ENCODE assay signal across 29 cellular contexts in the genomic region with DNA sequence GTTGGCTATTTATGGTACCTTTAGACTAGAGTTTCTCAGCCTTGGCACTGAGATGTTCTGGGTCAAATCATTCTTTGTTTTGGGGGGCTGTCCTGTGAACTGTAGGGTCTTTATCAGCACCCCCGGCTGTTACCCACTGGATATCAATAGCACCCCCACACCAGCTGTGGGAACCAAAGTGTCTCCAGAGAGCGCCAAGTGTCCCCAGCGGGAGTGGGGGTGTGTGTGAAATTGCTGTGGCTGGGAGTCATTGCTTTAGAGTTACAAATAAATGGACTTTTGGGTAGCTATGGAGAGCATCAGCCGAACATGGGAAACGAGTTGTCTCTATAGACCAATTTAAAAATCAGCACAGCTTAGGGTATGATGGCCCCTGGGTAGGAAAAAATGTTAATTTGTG.
A peak's percentile ranks its signal among the peaks of the same experiment; 100 is the strongest.
DNase-seq lines count a peak whose midpoint lies in the region; TF ChIP-seq lines count a peak whose summit lies in the region.
"Had no signal": no experiment of that assay in that cellular context is flagged by ENCODE, and none has a peak within 500 bp of the region (broad histone marks: within the 10 kb centered on the region; RNA-seq: fewer than 3 reads in every experiment).

No MANE protein-coding gene starts in this region.

- H4K5ac ChIP-seq in H9 (ENCODE audit: insufficient read length, low read depth, low read length) = no peak overlapping the region

- H3K79me2 ChIP-seq in H9 (ENCODE audit: insufficient read depth, low read length) = no peaks in the 10 kb centered on the region

- TF ChIP-seq CTCF in H9 (conservative IDR thresholded peaks at IDR 0.05) = no peak

- no peaks in the 10 kb centered on the region for H3K27me3 Mint-ChIP-seq in H9 (ENCODE audit: low read depth)
- H3K27me3 Mint-ChIP-seq: B cell; CD4-positive, alpha-beta memory T cell; CD4-positive, alpha-beta T cell; CD4-positive, CD25-positive, alpha-beta regulatory T cell; CD8-positive, alpha-beta memory T cell had no signal

- no peaks in the 10 kb centered on the region for H3K9me3 Mint-ChIP-seq in H9
- H3K9me3 Mint-ChIP-seq: CD4-positive, alpha-beta memory T cell; CD4-positive, alpha-beta T cell; CD4-positive, CD25-positive, alpha-beta regulatory T cell; CD8-positive, alpha-beta memory T cell; CD8-positive, alpha-beta T cell had no signal

- H3K9ac ChIP-seq in H9 (ENCODE audit: extremely low read depth, insufficient read length, low read length) = no peak overlapping the region
- H3K9ac ChIP-seq: BLaER1; BLaER1 treated with 17β-estradiol and CSF1 and Interleukin-3, amounts not matched to agents 10 nM and 100 nM had no signal

- no peak overlapping the region for H3K56ac ChIP-seq in H9 (ENCODE audit: insufficient read length, low read depth, low read length)

- H3K23me2 ChIP-seq in H9 (ENCODE audit: insufficient read length, low read depth, low read length, poor library complexity, severe bottlenecking) = no peaks in the 10 kb centered on the region

- H3K4me3 Mint-ChIP-seq in H9 = no peak overlapping the region
- H3K4me3 Mint-ChIP-seq: B cell; CD14-positive monocyte; CD4-positive, alpha-beta memory T cell; CD4-positive, alpha-beta T cell; CD4-positive, CD25-positive, alpha-beta regulatory T cell; CD8-positive, alpha-beta memory T cell; CD8-positive, alpha-beta T cell had no signal

- H3K36me3 Mint-ChIP-seq in H9 (ENCODE audit: insufficient read depth in 1 of 3, low read depth in 3 of 3) = no peaks in the 10 kb centered on the region

- H3K4me1 ChIP-seq in H9 (ENCODE audit: insufficient read depth, low read length) = no peaks in the 10 kb centered on the region
- H3K4me1 ChIP-seq: A549; BE2C; BLaER1; BLaER1 treated with 17β-estradiol and CSF1 and Interleukin-3, amounts not matched to agents 10 nM and 100 nM; Caco-2 had no signal

- no peak overlapping the region for H3K23ac ChIP-seq in H9 (ENCODE audit: insufficient read length, low read depth, low read length)

- H3K4me2 ChIP-seq in H9 (ENCODE audit: insufficient read depth, insufficient read length, low read length) = no peak overlapping the region
- H3K4me2 ChIP-seq: A549; BLaER1; BLaER1 treated with 17β-estradiol and CSF1 and Interleukin-3, amounts not matched to agents 10 nM and 100 nM had no signal

- no peak overlapping the region for H3K4ac ChIP-seq in H9 (ENCODE audit: low read depth, low read length)

- no peak overlapping the region for H2BK5ac ChIP-seq in H9 (ENCODE audit: insufficient read length, low read length)

- H2BK15ac ChIP-seq in H9 (ENCODE audit: low read depth, low read length) = no peak overlapping the region

- no peak overlapping the region for H2BK120ac ChIP-seq in H9 (ENCODE audit: low read depth, low read length, poor library complexity, severe bottlenecking)

- DNase-seq in H9 (no peak), DMS153 treated with DMSO at 0.1 percent for 48 hours (lab: John Stamatoyannopoulos, UW; ENCODE audit: unreplicated experiment) (no peak)
- DNase-seq: 8988T; ACHN; AML-193; BE2C; C1 segment of cervical spinal cord; Caco-2; Calu3; CD4-positive, alpha-beta memory T cell; CD4-positive, alpha-beta T cell; CD4-positive, CD25-positive, alpha-beta regulatory T cell; CD8-positive, alpha-beta memory T cell; CD8-positive, alpha-beta T cell; COR-L47; DMS 273 treated with DMSO at 0.1 percent for 48 hours; DMS153; DMS53; DMS79; DMS79 treated with DMSO at 0.1 percent for 48 hours; DND-41; EL had no signal

- no peak overlapping the region for H2AK5ac ChIP-seq in H9 (ENCODE audit: insufficient read length, low read length)

- no peak overlapping the region for H2BK12ac ChIP-seq in H9 (ENCODE audit: insufficient read length, low read depth, low read length)

- H3K9me3 ChIP-seq in H9 (ENCODE audit: control insufficient read depth, low read depth, low read length) = no peaks in the 10 kb centered on the region
- H3K9me3 ChIP-seq: A549; BE2C; BLaER1; BLaER1 treated with 17β-estradiol and CSF1 and Interleukin-3, amounts not matched to agents 10 nM and 100 nM; Caco-2 had no signal

- WGBS in H9 (ENCODE audit: extremely low coverage, insufficient read length, low lambda C conversion rate) = no CpG with 5 or more reads among the region's 5 CpGs

- H3K18ac ChIP-seq in H9 (ENCODE audit: insufficient read length, low read depth, low read length) = no peak overlapping the region

- no peaks in the 10 kb centered on the region for H4K20me1 ChIP-seq in H9 (ENCODE audit: control insufficient read depth, insufficient read depth, insufficient read length)
- H4K20me1 ChIP-seq: BLaER1 had no signal

- H2AFZ ChIP-seq in H9 (ENCODE audit: low read length) = no peak overlapping the region

- peak overlapping the region; percentile 10 for H4K91ac ChIP-seq in H9 (ENCODE audit: insufficient read length, low read depth, low read length)

- no peak overlapping the region for H3K27ac Mint-ChIP-seq in H9
- H3K27ac Mint-ChIP-seq: B cell; CD14-positive monocyte; CD4-positive, alpha-beta memory T cell; CD4-positive, alpha-beta T cell; CD8-positive, alpha-beta memory T cell; CD8-positive, alpha-beta T cell had no signal

- no peaks in the 10 kb centered on the region for H3K79me1 ChIP-seq in H9 (ENCODE audit: insufficient read depth, low read depth, low read length, poor library complexity, severe bottlenecking)

- no peaks in the 10 kb centered on the region for H3K4me1 Mint-ChIP-seq in H9
- H3K4me1 Mint-ChIP-seq: B cell; CD14-positive monocyte; CD4-positive, alpha-beta memory T cell had no signal

- H3K14ac ChIP-seq in H9 (ENCODE audit: insufficient read depth, low read length) = no peak overlapping the region

- H4K8ac ChIP-seq in H9 (replicated peaks; ENCODE audit: insufficient read length, low read depth, low read length) = no peak overlapping the region

- H3K27me3 ChIP-seq in H9 (ENCODE audit: insufficient read depth, low read length) = no peaks in the 10 kb centered on the region
- H3K27me3 ChIP-seq: BE2C; BLaER1; BLaER1 treated with 17β-estradiol and CSF1 and Interleukin-3, amounts not matched to agents 10 nM and 100 nM had no signal

- no peak overlapping the region for H3K27ac ChIP-seq in H9 (ENCODE audit: insufficient read length, low read depth, low read length)
- H3K27ac ChIP-seq: 22Rv1; A549; BLaER1; BLaER1 treated with 17β-estradiol and CSF1 and Interleukin-3, amounts not matched to agents 10 nM and 100 nM; C4-2B had no signal

- no peak overlapping the region for H3T11ph ChIP-seq in H9 (ENCODE audit: low read length)

- no peak overlapping the region for H2BK20ac ChIP-seq in H9 (ENCODE audit: low read depth, low read length, poor library complexity, severe bottlenecking)
